ENCODE assay signal across 1 cellular context in genomic region chr21:43789276-43790052, GRCh38.
TF ChIP-seq lines count a peak whose summit lies in the region.

Gene RRP1, plus strand, starts transcription at chr21:43789577. Its CDS starts 53 bp downstream, at chr21:43789630.

TF ChIP-seq in HepG2, 621 proteins besides CTCF, POLR2A, EP300 and RAD21 (continued from another document and continues in another):
- TF ChIP-seq MTERF4 (CRISPR knock-in tag; IDR thresholded peaks at IDR 0.05) (0 out of 2 replicates have a peak, but pooled peaks have one; percentile 50), FOXO1 (CRISPR knock-in tag; IDR thresholded peaks at IDR 0.05) (peak; percentile 56), ARID2 (CRISPR knock-in tag; IDR thresholded peaks at IDR 0.05; ENCODE audit: borderline replicate concordance) (no peak), ZNF431 (CRISPR knock-in tag; IDR thresholded peaks at IDR 0.05; ENCODE audit: borderline replicate concordance, low read depth) (no peak), E2F2 (CRISPR knock-in tag; IDR thresholded peaks at IDR 0.05; ENCODE audit: borderline replicate concordance) (no peak), ZNF563 (CRISPR knock-in tag; IDR thresholded peaks at IDR 0.05) (0 out of 2 replicates have a peak, but pooled peaks have one; percentile 68), NCOA5 (CRISPR knock-in tag; IDR thresholded peaks at IDR 0.05) (no peak), NR2F6 (IDR thresholded peaks at IDR 0.05) (no peak), NR2F6 (CRISPR knock-in tag; IDR thresholded peaks at IDR 0.05) (0 out of 2 replicates have a peak, but pooled peaks have one; percentile 47), ZNF260 (CRISPR knock-in tag; IDR thresholded peaks at IDR 0.05; ENCODE audit: borderline replicate concordance, low read depth) (no peak), HMGXB4 (CRISPR knock-in tag; IDR thresholded peaks at IDR 0.05; ENCODE audit: borderline replicate concordance in 1 of 2, low read depth in 1 of 2) (peak; percentile 95), MEIS1 (CRISPR knock-in tag; IDR thresholded peaks at IDR 0.05; ENCODE audit: borderline replicate concordance) (no peak), ZNF660 (CRISPR knock-in tag; IDR thresholded peaks at IDR 0.05; ENCODE audit: borderline replicate concordance, low read depth) (no peak), TFAP4 (IDR thresholded peaks at IDR 0.05; ENCODE audit: borderline replicate concordance, low read depth) (no peak), SPEN (CRISPR knock-in tag; IDR thresholded peaks at IDR 0.05; ENCODE audit: low read depth) (peak; percentile 97), MLX (CRISPR knock-in tag; IDR thresholded peaks at IDR 0.05) (peak; percentile 54; the same call in 1 of the 2 replicates), ZNF629 (CRISPR knock-in tag; conservative IDR thresholded peaks at IDR 0.05) (no peak; the same call in 1 of the 2 replicates), ZNF674 (CRISPR knock-in tag; IDR thresholded peaks at IDR 0.05; ENCODE audit: low read depth) (no peak), MBNL3 (CRISPR knock-in tag; conservative IDR thresholded peaks at IDR 0.05) (no peak), KMT2A (CRISPR knock-in tag; IDR thresholded peaks at IDR 0.05) (peak; percentile 85; the same call in 1 of the 2 replicates), ATF4 (CRISPR knock-in tag; IDR thresholded peaks at IDR 0.05) (no peak; a peak in 1 of 4 replicates), HBP1 (CRISPR knock-in tag; IDR thresholded peaks at IDR 0.05; ENCODE audit: low read depth) (peak; percentile 75; the same call in 1 of the 2 replicates), ZNF75D (CRISPR knock-in tag; IDR thresholded peaks at IDR 0.05; ENCODE audit: borderline replicate concordance) (no peak), SIN3B (IDR thresholded peaks at IDR 0.05; ENCODE audit: low read length) (peak; percentile 83), ZNF230 (CRISPR knock-in tag; IDR thresholded peaks at IDR 0.05) (no peak), ZBTB37 (CRISPR knock-in tag; IDR thresholded peaks at IDR 0.05) (no peak), XRCC5 (optimal IDR thresholded peaks at IDR 0.05; ENCODE audit: low read length) (peak; percentile 90), MTF2 (CRISPR knock-in tag; IDR thresholded peaks at IDR 0.05; ENCODE audit: borderline replicate concordance) (no peak), ZNF446 (CRISPR knock-in tag; IDR thresholded peaks at IDR 0.05) (no peak; the same call in 1 of the 2 replicates), PHB2 (IDR thresholded peaks at IDR 0.05; ENCODE audit: partially characterized antibody) (no peak), ZNF333 (CRISPR knock-in tag; IDR thresholded peaks at IDR 0.05; ENCODE audit: borderline replicate concordance) (peak; percentile 75; the same call in 1 of the 2 replicates), EZH2 (conservative IDR thresholded peaks at IDR 0.05; ENCODE audit: low read depth, low read length) (no peak), FOXA1 (IDR thresholded peaks at IDR 0.05) (no peak), FOXA1 (CRISPR knock-in tag; IDR thresholded peaks at IDR 0.05) (peak; percentile 55), BRCA1 (CRISPR knock-in tag; IDR thresholded peaks at IDR 0.05) (peak; percentile 68; the same call in 1 of the 2 replicates), IKZF4 (CRISPR knock-in tag; IDR thresholded peaks at IDR 0.05; ENCODE audit: borderline replicate concordance, low read depth, not compliant biosample characterization) (peak; percentile 66), ZNF781 (CRISPR knock-in tag; IDR thresholded peaks at IDR 0.05; ENCODE audit: borderline replicate concordance, not compliant biosample characterization) (no peak), ZNF30 (CRISPR knock-in tag; IDR thresholded peaks at IDR 0.05) (no peak), SIX1 (CRISPR knock-in tag; IDR thresholded peaks at IDR 0.05; ENCODE audit: borderline replicate concordance) (no peak), CBX2 (IDR thresholded peaks at IDR 0.05; ENCODE audit: low read depth, low read length) (no peak), CBX2 (CRISPR knock-in tag; IDR thresholded peaks at IDR 0.05; ENCODE audit: low read depth) (no peak), CHD2 (IDR thresholded peaks at IDR 0.05; ENCODE audit: low read depth, low read length) (0 out of 2 replicates have a peak, but pooled peaks have one; percentile 16), KLF6 (CRISPR knock-in tag; IDR thresholded peaks at IDR 0.05) (peak; percentile 97), ZNF878 (CRISPR knock-in tag; IDR thresholded peaks at IDR 0.05) (0 out of 2 replicates have a peak, but pooled peaks have one; percentile 45), ATF7-NPFF (CRISPR knock-in tag; IDR thresholded peaks at IDR 0.05; ENCODE audit: low read depth) (no peak; the same call in 1 of the 2 replicates)
- TF ChIP-seq, protein P1, sequence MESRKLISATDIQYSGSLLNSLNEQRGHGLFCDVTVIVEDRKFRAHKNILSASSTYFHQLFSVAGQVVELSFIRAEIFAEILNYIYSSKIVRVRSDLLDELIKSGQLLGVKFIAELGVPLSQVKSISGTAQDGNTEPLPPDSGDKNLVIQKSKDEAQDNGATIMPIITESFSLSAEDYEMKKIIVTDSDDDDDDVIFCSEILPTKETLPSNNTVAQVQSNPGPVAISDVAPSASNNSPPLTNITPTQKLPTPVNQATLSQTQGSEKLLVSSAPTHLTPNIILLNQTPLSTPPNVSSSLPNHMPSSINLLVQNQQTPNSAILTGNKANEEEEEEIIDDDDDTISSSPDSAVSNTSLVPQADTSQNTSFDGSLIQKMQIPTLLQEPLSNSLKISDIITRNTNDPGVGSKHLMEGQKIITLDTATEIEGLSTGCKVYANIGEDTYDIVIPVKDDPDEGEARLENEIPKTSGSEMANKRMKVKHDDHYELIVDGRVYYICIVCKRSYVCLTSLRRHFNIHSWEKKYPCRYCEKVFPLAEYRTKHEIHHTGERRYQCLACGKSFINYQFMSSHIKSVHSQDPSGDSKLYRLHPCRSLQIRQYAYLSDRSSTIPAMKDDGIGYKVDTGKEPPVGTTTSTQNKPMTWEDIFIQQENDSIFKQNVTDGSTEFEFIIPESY (CRISPR knock-in tag; IDR thresholded peaks at IDR 0.05): peak; percentile 70; the same call in 1 of the 2 replicates
- TF ChIP-seq, protein P2, sequence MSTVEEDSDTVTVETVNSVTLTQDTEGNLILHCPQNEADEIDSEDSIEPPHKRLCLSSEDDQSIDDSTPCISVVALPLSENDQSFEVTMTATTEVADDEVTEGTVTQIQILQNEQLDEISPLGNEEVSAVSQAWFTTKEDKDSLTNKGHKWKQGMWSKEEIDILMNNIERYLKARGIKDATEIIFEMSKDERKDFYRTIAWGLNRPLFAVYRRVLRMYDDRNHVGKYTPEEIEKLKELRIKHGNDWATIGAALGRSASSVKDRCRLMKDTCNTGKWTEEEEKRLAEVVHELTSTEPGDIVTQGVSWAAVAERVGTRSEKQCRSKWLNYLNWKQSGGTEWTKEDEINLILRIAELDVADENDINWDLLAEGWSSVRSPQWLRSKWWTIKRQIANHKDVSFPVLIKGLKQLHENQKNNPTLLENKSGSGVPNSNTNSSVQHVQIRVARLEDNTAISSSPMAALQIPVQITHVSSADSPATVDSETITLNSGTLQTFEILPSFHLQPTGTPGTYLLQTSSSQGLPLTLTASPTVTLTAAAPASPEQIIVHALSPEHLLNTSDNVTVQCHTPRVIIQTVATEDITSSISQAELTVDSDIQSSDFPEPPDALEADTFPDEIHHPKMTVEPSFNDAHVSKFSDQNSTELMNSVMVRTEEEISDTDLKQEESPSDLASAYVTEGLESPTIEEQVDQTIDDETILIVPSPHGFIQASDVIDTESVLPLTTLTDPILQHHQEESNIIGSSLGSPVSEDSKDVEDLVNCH (CRISPR knock-in tag; IDR thresholded peaks at IDR 0.05): no peak
- TF ChIP-seq, protein P3, sequence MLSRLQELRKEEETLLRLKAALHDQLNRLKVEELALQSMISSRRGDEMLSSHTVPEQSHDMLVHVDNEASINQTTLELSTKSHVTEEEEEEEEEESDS (CRISPR knock-in tag; IDR thresholded peaks at IDR 0.05; ENCODE audit: borderline replicate concordance): no peak
- TF ChIP-seq, protein P4, sequence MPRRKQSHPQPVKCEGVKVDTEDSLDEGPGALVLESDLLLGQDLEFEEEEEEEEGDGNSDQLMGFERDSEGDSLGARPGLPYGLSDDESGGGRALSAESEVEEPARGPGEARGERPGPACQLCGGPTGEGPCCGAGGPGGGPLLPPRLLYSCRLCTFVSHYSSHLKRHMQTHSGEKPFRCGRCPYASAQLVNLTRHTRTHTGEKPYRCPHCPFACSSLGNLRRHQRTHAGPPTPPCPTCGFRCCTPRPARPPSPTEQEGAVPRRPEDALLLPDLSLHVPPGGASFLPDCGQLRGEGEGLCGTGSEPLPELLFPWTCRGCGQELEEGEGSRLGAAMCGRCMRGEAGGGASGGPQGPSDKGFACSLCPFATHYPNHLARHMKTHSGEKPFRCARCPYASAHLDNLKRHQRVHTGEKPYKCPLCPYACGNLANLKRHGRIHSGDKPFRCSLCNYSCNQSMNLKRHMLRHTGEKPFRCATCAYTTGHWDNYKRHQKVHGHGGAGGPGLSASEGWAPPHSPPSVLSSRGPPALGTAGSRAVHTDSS (CRISPR knock-in tag; conservative IDR thresholded peaks at IDR 0.05): no peak
